ENCODE assay signal across 8 cellular contexts in the genomic region with DNA sequence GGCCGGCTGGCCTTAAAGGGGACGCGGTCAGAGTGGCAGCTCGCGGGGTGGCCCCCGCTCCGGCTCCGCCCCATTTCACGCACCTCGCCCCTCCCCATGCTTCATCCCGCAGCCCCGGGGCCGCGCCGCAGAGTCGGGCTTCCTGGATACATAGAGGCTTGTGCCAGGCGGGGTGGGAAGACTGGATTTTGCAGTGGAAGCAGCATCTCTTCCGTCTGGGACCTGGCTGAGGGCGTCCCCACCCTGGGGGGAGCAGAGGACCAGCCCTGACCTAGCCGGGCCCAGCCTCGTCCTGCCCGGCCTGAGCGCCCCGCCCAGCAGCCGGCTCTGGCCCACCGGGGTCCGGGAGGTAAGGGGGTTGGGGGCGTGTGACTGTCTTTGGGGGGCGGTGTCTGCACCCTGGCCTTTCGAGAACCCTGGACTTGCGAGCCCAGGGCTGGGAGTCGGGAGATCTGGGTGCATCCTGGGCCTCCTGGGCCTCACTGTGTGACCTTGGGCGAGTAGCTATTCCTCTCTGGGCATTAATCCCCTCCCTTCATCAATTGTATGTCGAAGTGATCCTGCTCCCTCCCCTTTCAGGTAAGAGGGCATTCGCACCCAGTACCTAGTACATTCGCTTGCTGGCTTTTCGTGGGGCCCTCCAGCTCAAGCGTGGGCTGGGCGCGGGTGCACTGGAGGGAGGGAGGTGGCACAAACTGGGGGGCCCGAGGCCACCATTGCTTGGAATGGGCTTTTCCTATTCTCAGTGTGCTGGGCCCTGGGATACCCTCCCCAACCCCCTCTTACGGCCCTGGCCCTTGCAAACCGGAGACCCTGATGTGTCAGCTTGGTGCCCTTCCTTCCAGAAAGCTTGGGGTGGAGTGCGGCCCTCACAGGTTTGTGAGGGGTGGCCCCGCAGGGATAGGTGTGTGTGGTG. TPM values are rescaled to one million over a fixed set of nuclear protein-coding genes. Genes with fewer than 3 reads are reported as not detected.
DNase-seq lines count a peak whose midpoint lies in the region; ATAC-seq and TF ChIP-seq lines count a peak whose summit lies in the region.

A gene with protein sequence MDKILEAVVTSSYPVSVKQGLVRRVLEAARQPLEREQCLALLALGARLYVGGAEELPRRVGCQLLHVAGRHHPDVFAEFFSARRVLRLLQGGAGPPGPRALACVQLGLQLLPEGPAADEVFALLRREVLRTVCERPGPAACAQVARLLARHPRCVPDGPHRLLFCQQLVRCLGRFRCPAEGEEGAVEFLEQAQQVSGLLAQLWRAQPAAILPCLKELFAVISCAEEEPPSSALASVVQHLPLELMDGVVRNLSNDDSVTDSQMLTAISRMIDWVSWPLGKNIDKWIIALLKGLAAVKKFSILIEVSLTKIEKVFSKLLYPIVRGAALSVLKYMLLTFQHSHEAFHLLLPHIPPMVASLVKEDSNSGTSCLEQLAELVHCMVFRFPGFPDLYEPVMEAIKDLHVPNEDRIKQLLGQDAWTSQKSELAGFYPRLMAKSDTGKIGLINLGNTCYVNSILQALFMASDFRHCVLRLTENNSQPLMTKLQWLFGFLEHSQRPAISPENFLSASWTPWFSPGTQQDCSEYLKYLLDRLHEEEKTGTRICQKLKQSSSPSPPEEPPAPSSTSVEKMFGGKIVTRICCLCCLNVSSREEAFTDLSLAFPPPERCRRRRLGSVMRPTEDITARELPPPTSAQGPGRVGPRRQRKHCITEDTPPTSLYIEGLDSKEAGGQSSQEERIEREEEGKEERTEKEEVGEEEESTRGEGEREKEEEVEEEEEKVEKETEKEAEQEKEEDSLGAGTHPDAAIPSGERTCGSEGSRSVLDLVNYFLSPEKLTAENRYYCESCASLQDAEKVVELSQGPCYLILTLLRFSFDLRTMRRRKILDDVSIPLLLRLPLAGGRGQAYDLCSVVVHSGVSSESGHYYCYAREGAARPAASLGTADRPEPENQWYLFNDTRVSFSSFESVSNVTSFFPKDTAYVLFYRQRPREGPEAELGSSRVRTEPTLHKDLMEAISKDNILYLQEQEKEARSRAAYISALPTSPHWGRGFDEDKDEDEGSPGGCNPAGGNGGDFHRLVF (plus strand): TSS at position 111 of the 916 bp plus-strand sequence. CDS start 7,327 bp downstream, outside the sequence.

- no peak for DNase-seq in GM06990 (ENCODE audit: extremely low read depth, insufficient read length)
- no peak for DNase-seq in chondrocyte (ENCODE audit: low spot score)
- no peak for DNase-seq in mucosa of gallbladder (ENCODE audit: low spot score)
- DNase-seq in activated CD4-positive, alpha-beta T cell treated with anti-CD3 and anti-CD28 coated beads for 48 hours = no peak
- no peak for DNase-seq in GM19240 (ENCODE audit: insufficient read length, low spot score)

- H3K4me3 ChIP-seq in GM06990 (replicated peaks; ENCODE audit: low read depth, low read length) = peak within 1 kb of the TSS; percentile 92

- H3K27me3 ChIP-seq in GM06990 (replicated peaks; ENCODE audit: control insufficient read depth, insufficient read depth, low read length) = no peaks in the 10 kb centered on the region

- peak within 1 kb of the TSS; percentile 98 for H3K4me3 Mint-ChIP-seq in chondrocyte (ENCODE audit: unreplicated experiment)

- H3K4me1 Mint-ChIP-seq in chondrocyte (ENCODE audit: low read depth) = peaks cover 68% of the 10 kb centered on the region

- peak within 1 kb of the TSS; percentile 97 for H3K27ac Mint-ChIP-seq in chondrocyte (ENCODE audit: unreplicated experiment)

- no peaks in the 10 kb centered on the region for H3K9me3 Mint-ChIP-seq in chondrocyte (ENCODE audit: low read depth)

- no peaks in the 10 kb centered on the region for H3K27me3 Mint-ChIP-seq in chondrocyte (ENCODE audit: low read depth)

- H3K36me3 Mint-ChIP-seq in chondrocyte (ENCODE audit: low read depth) = peaks cover 2% of the 10 kb centered on the region

- TF ChIP-seq CTCF in GM06990 (IDR thresholded peaks at IDR 0.05; ENCODE audit: insufficient read depth, low read length, poor library complexity, severe bottlenecking) (no peak), chondrocyte (IDR thresholded peaks at IDR 0.05) (no peak)

- no peak for ATAC-seq in GM18870 (IDR thresholded peaks at IDR 0.05; ENCODE audit: unreplicated experiment)
- no peak for ATAC-seq in GM21515 (IDR thresholded peaks at IDR 0.05; ENCODE audit: unreplicated experiment)

- no peaks in the 10 kb centered on the region for H3K9me3 ChIP-seq in KOPT-K1 (ENCODE audit: insufficient read depth, low read length, poor library complexity, severe bottlenecking)

- H3K36me3 ChIP-seq in GM06990 (ENCODE audit: control insufficient read depth, insufficient read depth, low read length) (no peaks in the 10 kb centered on the region), KOPT-K1 (ENCODE audit: insufficient read depth, low read length) (no peaks in the 10 kb centered on the region)

- peak within 1 kb of the TSS; percentile 66 for H3K27ac ChIP-seq in KOPT-K1 (ENCODE audit: low read depth, low read length, poor library complexity, severe bottlenecking)

RNA-seq across cellular contexts. Expression of the gene that starts here (rescaled TPM):
- total RNA-seq in chondrocyte (14.0 to 14.5 TPM (median 14.0 TPM) in 3 replicates), mucosa of gallbladder (10.4 TPM)
